In the genomic region with DNA sequence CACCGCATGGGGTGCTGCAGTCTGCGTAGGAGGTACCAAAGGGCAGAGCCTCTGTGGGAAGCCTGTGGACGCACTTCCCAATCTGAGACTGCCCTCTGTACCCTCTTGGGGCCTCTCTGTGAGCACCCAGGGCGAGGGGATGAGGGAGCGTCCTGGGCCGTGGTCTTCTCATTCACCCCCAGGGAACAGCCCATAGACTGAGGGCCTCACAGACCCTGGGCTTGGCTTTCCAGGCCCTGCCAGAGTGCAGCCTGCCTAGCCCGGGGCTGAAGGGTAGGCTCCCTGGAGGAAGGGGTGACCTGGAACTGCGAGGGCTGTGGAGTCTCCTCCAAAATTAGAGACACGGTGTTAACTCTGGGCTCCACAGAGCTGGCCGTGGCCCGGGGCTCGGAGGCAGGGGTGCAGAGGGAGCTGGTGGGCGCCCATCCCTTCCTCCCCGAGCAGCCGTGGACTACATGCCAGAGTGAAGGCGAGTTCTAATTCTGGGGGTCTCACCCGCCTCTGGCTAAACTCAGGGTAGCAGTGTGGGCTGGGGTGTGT, we compare ENCODE assay signal across 9 cellular contexts. TPM values are rescaled to one million over a fixed set of nuclear protein-coding genes. Genes with fewer than 3 reads are reported as not detected.
A peak's percentile ranks its signal among the peaks of the same experiment; 100 is the strongest.
DNase-seq lines count a peak whose midpoint lies in the region; ATAC-seq and TF ChIP-seq lines count a peak whose summit lies in the region.
"Had no signal": no experiment of that assay in that cellular context is flagged by ENCODE, and none has a peak within 500 bp of the region (broad histone marks: within the 10 kb centered on the region; RNA-seq: fewer than 3 reads in every experiment).

No MANE protein-coding gene starts in this region.

- no peaks in the 10 kb centered on the region for H3F3A ChIP-seq in PC-9 (ENCODE audit: insufficient read depth, low read depth)

- H2AFZ ChIP-seq in OCI-LY3 (ENCODE audit: low read depth, low read length) (peak overlapping the region; percentile 50; the same call in 1 of the 2 replicates), PC-9 (no peak overlapping the region)

- in situ Hi-C loops in GM13977 (cut with MboI; ENCODE audit: low pct_unique_long_range_greater_than_20kb, low sequenced_read_pairs, unreplicated experiment), result no loop called here

- H3K27me3 ChIP-seq in OCI-LY3 (ENCODE audit: low read depth, low read length) (no peaks in the 10 kb centered on the region), skeletal muscle tissue (ENCODE audit: control insufficient read depth in 3 of 3, insufficient read depth in 3 of 3, low read length in 3 of 3) (no peaks in the 10 kb centered on the region), PC-9 (ENCODE audit: insufficient read depth, low read depth) (no peaks in the 10 kb centered on the region)

- no TSS peak for BruUV-seq in PC-9 (replicated peaks; lab: Mats Ljungman, UMichigan)

- H3K9me3 ChIP-seq in OCI-LY3 (ENCODE audit: insufficient read depth, low read length) (no peaks in the 10 kb centered on the region), skeletal muscle tissue (ENCODE audit: control insufficient read depth in 3 of 3, low read length in 3 of 3) (no peaks in the 10 kb centered on the region), PC-9 (ENCODE audit: insufficient read depth, low read depth) (no peaks in the 10 kb centered on the region)

- POLR2A ChIA-PET in PC-9 (lab: Charles Lee; ENCODE audit: unreplicated experiment), result interaction anchor here (1.0 kb wide), 1 partner anchor 106 kb away, joined by 4 read pairs; no protein-coding TSS in a partner anchor

- H4K20me1 ChIP-seq in OCI-LY3 (ENCODE audit: insufficient read depth, low read length), result no peaks in the 10 kb centered on the region
- H4K20me1 ChIP-seq in PC-9 (ENCODE audit: insufficient read depth), result no peaks in the 10 kb centered on the region

- H3K9me2 ChIP-seq in PC-9 (ENCODE audit: insufficient read depth), result no peaks in the 10 kb centered on the region

- intact Hi-C loops in PC-9 (cut with micrococcal nuclease; ENCODE audit: unreplicated experiment), result no loop called here

- CTCF ChIA-PET in PC-9 (lab: Charles Lee), result interaction anchor here (0.8 kb wide), 1 partner anchor 62 kb away, joined by 3 read pairs; no protein-coding TSS in a partner anchor

- H3K27ac ChIP-seq in OCI-LY3 (ENCODE audit: low read length) (no peak overlapping the region), skeletal muscle tissue (ENCODE audit: low read depth, low read length) (peak overlapping the region; percentile 25), PC-9 (no peak overlapping the region)
- H3K27ac ChIP-seq: KMS-11 had no signal

- H3K9ac ChIP-seq in OCI-LY3 (ENCODE audit: low read length), result peak overlapping the region; percentile 37; the same call in 1 of the 2 replicates
- H3K9ac ChIP-seq in skeletal muscle tissue (ENCODE audit: low read depth in 1 of 3, low read length in 3 of 3), result peak overlapping the region in 2 of 3 donors; percentile 45
- H3K9ac ChIP-seq: KMS-11 had no signal

- peaks cover 12% of the 10 kb centered on the region for H3K4me1 ChIP-seq in OCI-LY3 (ENCODE audit: low read length)
- H3K4me1 ChIP-seq in skeletal muscle tissue (ENCODE audit: control insufficient read depth in 3 of 3, insufficient read depth in 3 of 3, low read length in 3 of 3), result peaks cover 31 to 37% (median 33%) of the 10 kb centered on the region in 3 donors
- H3K4me1 ChIP-seq in PC-9 (replicated peaks; ENCODE audit: insufficient read depth), result no peaks in the 10 kb centered on the region

- H3K4me3 ChIP-seq in OCI-LY3 (ENCODE audit: low read length) (peak overlapping the region; percentile 61), skeletal muscle tissue (ENCODE audit: low read length in 3 of 3) (peak overlapping the region in 1 of 3 donors; percentile 22), PC-9 (no peak overlapping the region)

- ATAC-seq in esophagus mucosa, result peak; percentile 11

- peaks cover 13% of the 10 kb centered on the region for H3K36me3 ChIP-seq in OCI-LY3 (replicated peaks; ENCODE audit: low read depth, low read length)
- peaks cover 0 to 4% (median 3%) of the 10 kb centered on the region in 3 donors for H3K36me3 ChIP-seq in skeletal muscle tissue (ENCODE audit: control insufficient read depth in 3 of 3, insufficient read depth in 3 of 3, low read length in 3 of 3)
- H3K36me3 ChIP-seq in PC-9 (ENCODE audit: low read depth), result no peaks in the 10 kb centered on the region

- H3K79me2 ChIP-seq in OCI-LY3 (ENCODE audit: low read length), result no peaks in the 10 kb centered on the region
- no peaks in the 10 kb centered on the region for H3K79me2 ChIP-seq in PC-9 (ENCODE audit: low read depth)

- H3K4me2 ChIP-seq in OCI-LY3 (ENCODE audit: low read length) (peak overlapping the region; percentile 71), PC-9 (no peak overlapping the region)
- H3K4me2 ChIP-seq: KMS-11 had no signal

- peak; percentile 44 for DNase-seq in GM13977 (ENCODE audit: low spot score)
- no peak for DNase-seq in inferior parietal cortex (ENCODE audit: extremely low spot score)
- DNase-seq in SHP77 treated with DMSO at 0.1 percent for 48 hours (lab: John Stamatoyannopoulos, UW), result no peak
- no peak for DNase-seq in AML-193 (lab: John Stamatoyannopoulos, UW)
- no peak for DNase-seq in PC-9

- TF ChIP-seq CTCF in GM13977 (IDR thresholded peaks at IDR 0.05; ENCODE audit: extremely low read depth, insufficient read depth, missing control alignments), result no peak
- TF ChIP-seq CTCF in OCI-LY3 (IDR thresholded peaks at IDR 0.05; ENCODE audit: low read depth, low read length), result no peak
- no peak for TF ChIP-seq CTCF in PC-9 (conservative IDR thresholded peaks at IDR 0.05)

RNA-seq across cellular contexts. Expression of gene SPTBN5, which starts 0.5 kb away (rescaled TPM):
- 2.1 TPM for total RNA-seq in esophagus mucosa
- 1.0 TPM for total RNA-seq in skeletal muscle tissue
- total RNA-seq in PC-9 (2021), result 2.6 and 4.2 TPM in 2 replicates

RNA-seq across cellular contexts. Expression of gene PLA2G4B, which starts 55.7 kb away (rescaled TPM):
- 23.6 TPM for total RNA-seq in esophagus mucosa
- 1.6 TPM for total RNA-seq in skeletal muscle tissue
- total RNA-seq in PC-9 (2021), result 3.6 and 7.8 TPM in 2 replicates
